ENCODE assay signal across 18 cellular contexts in the genomic region with DNA sequence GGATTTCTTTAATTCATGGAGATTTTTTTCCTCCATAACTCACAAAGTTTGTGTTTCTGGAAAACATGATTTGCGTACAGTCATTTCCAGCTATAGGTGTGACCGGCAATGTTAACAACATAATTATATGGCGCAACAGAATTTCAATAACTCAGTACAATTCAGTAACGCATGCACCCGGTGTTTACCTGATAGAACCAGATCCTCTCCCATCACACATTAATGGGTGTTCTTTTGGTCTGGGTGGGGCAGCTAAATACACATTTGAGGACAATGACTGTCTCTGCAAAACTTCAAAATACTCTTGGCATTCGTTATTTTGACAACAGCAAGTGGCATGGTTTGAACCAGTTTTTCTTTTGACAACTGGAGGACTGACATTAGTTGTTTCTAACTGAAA.
DNase-seq lines count a peak whose midpoint lies in the region; ATAC-seq and TF ChIP-seq lines count a peak whose summit lies in the region.
"Had no signal": no experiment of that assay in that cellular context is flagged by ENCODE, and none has a peak within 500 bp of the region (broad histone marks: within the 10 kb centered on the region; RNA-seq: fewer than 3 reads in every experiment).

No MANE protein-coding gene starts in this region.

- TF ChIP-seq CTCF in Panc1 (IDR thresholded peaks at IDR 0.05): no peak
- TF ChIP-seq CTCF in mucosa of descending colon (IDR thresholded peaks at IDR 0.05): no peak
- TF ChIP-seq CTCF in ascending aorta (IDR thresholded peaks at IDR 0.05): no peak

- H3K27me3 ChIP-seq in GM23248 (replicated peaks; ENCODE audit: insufficient read depth) (no peaks in the 10 kb centered on the region), Panc1 (ENCODE audit: control insufficient read depth, insufficient read depth, low read length) (no peaks in the 10 kb centered on the region), ascending aorta (no peaks in the 10 kb centered on the region), aorta (ENCODE audit: control insufficient read depth in 1 of 2, insufficient read depth in 2 of 2, low read length in 1 of 2) (no peaks in the 10 kb centered on the region)

- H2AFZ ChIP-seq in GM23248: no peak overlapping the region

- ATAC-seq in Panc1: no peak
- peak; percentile 65 for ATAC-seq in mucosa of descending colon
- ATAC-seq in HG03521 (IDR thresholded peaks at IDR 0.05; ENCODE audit: unreplicated experiment): no peak
- no peak for ATAC-seq in aorta (ENCODE audit: low FRiP score)
- ATAC-seq: GM23338 had no signal

- no peak overlapping the region for H3K9ac ChIP-seq in GM23248

- H3K9me3 ChIP-seq in GM23248 (ENCODE audit: low read depth) (no peaks in the 10 kb centered on the region), Panc1 (ENCODE audit: control insufficient read depth, insufficient read depth, low read depth, low read length) (no peaks in the 10 kb centered on the region), mucosa of descending colon (no peaks in the 10 kb centered on the region), ascending aorta (no peaks in the 10 kb centered on the region), aorta (ENCODE audit: control insufficient read depth, low read length) (peaks cover 1% of the 10 kb centered on the region)

- H3F3A ChIP-seq in GM23248 (ENCODE audit: insufficient read depth): no peaks in the 10 kb centered on the region

- H3K4me3 ChIP-seq in GM23248 (no peak overlapping the region), Panc1 (ENCODE audit: low read depth in 2 of 2, low read length in 2 of 2) (no peak overlapping the region), mucosa of descending colon (no peak overlapping the region), ascending aorta (no peak overlapping the region), aorta (ENCODE audit: low read length in 2 of 2) (no peak overlapping the region)
- H3K4me3 ChIP-seq: GM23338 had no signal

- no peaks in the 10 kb centered on the region for H3K4me1 ChIP-seq in GM23248 (ENCODE audit: insufficient read depth)
- H3K4me1 ChIP-seq in Panc1 (ENCODE audit: control insufficient read depth, insufficient read depth, low read length): peaks cover 6% of the 10 kb centered on the region
- H3K4me1 ChIP-seq in mucosa of descending colon (ENCODE audit: low read depth): no peaks in the 10 kb centered on the region
- no peaks in the 10 kb centered on the region for H3K4me1 ChIP-seq in ascending aorta
- H3K4me1 ChIP-seq in aorta (ENCODE audit: control insufficient read depth in 1 of 2, insufficient read depth in 2 of 2, low read length in 2 of 2): no peaks in the 10 kb centered on the region

- in situ Hi-C loops in GM23248 (cut with MboI): no loop called here
- in situ Hi-C loops in Panc1 (cut with HindIII; ENCODE audit: low pct_unique_long_range_greater_than_20kb, low sequenced_read_pairs): no loop called here

- no peaks in the 10 kb centered on the region for H3K36me3 ChIP-seq in GM23248 (ENCODE audit: low read depth)
- no peaks in the 10 kb centered on the region for H3K36me3 ChIP-seq in Panc1 (ENCODE audit: control insufficient read depth, insufficient read depth, low read length)
- no peaks in the 10 kb centered on the region for H3K36me3 ChIP-seq in mucosa of descending colon (ENCODE audit: low read depth)
- no peaks in the 10 kb centered on the region for H3K36me3 ChIP-seq in ascending aorta
- H3K36me3 ChIP-seq in aorta (ENCODE audit: control insufficient read depth in 1 of 2, insufficient read depth in 2 of 2, low read length in 1 of 2): no peaks in the 10 kb centered on the region

- WGBS in GM23248 (ENCODE audit: low coverage in 1 of 2, low lambda C conversion rate in 2 of 2, missing lambda C conversion rate in 2 of 2), 2 experiments: 93 to 98% methylated on average over 6 of the region's 6 CpGs
- WGBS in aorta, 2 donors: 97% methylated on average over 6 of the region's 6 CpGs

- no TSS peak for BruUV-seq in Panc1 (replicated peaks; lab: Mats Ljungman, UMichigan)

- H3K79me2 ChIP-seq in GM23248 (ENCODE audit: insufficient read depth): no peaks in the 10 kb centered on the region

- POLR2A ChIA-PET in Panc1 (lab: Charles Lee): no interaction called here

- H3K9me2 ChIP-seq in GM23248 (ENCODE audit: insufficient read depth): no peaks in the 10 kb centered on the region

- H4K20me1 ChIP-seq in GM23248 (ENCODE audit: insufficient read depth): no peaks in the 10 kb centered on the region

- peak overlapping the region; percentile 24 for H3K4me2 ChIP-seq in GM23248 (ENCODE audit: unreplicated experiment)
- H3K4me2 ChIP-seq: GM23338 had no signal

- DNase-seq in GM23248 (no peak), NCI-H146 treated with DMSO at 0.1 percent for 48 hours (lab: John Stamatoyannopoulos, UW; ENCODE audit: unreplicated experiment) (peak; percentile 43), Panc1 (ENCODE audit: low read depth, low spot score) (no peak), mucosa of descending colon (no peak), RPMI8226 (no peak), ascending aorta (ENCODE audit: low spot score in 2 of 2) (no peak), aorta (no peak)
- DNase-seq: ACHN; AML-193; CD4-positive, alpha-beta T cell; DMS153; DMS79; GDM1; HCEC 1CT; KBM-7 had no signal

- intact Hi-C loops in Panc1 (cut with micrococcal nuclease; ENCODE audit: unreplicated experiment): no loop called here
- intact Hi-C loops in mucosa of descending colon (cut with DNase I, micrococcal nuclease): no loop called here
- intact Hi-C loops in ascending aorta (cut with DNase I): no loop called here
- intact Hi-C loops in aorta (cut with DNase I): no loop called here

- H3K27ac ChIP-seq in GM23248 (no peak overlapping the region), Panc1 (ENCODE audit: low read length) (peak overlapping the region; percentile 72; the same call in 1 of the 2 replicates), ascending aorta (no peak overlapping the region), aorta (ENCODE audit: low read depth in 1 of 2, low read length in 2 of 2) (no peak overlapping the region)
- H3K27ac ChIP-seq: C4-2B had no signal

- CTCF ChIA-PET in Panc1 (lab: Charles Lee): no interaction called here
